In genomic region chr13:49657241-49657641, GRCh38 we compare ENCODE assay signal across 22 cellular contexts. TPM values are rescaled to one million over a fixed set of nuclear protein-coding genes. Genes with fewer than 3 reads are reported as not detected.
"Had no signal": no experiment of that assay in that cellular context is flagged by ENCODE, and none has a peak within 500 bp of the region (broad histone marks: within the 10 kb centered on the region; RNA-seq: fewer than 3 reads in every experiment).

No MANE protein-coding gene starts in this region.

- H3K9ac ChIP-seq: parathyroid adenoma had no signal

- H3K4me3 Mint-ChIP-seq: activated CD8-positive, alpha-beta T cell treated with anti-CD3 and anti-CD28 coated beads for 36 hours; activated T-cell treated with anti-CD3 and anti-CD28 coated beads, Interleukin-2, amount 50 U/mL, for 4 hours; naive thymus-derived CD4-positive, alpha-beta T cell; stimulated activated naive B cell treated with anti-CD40 and anti-IgM and Interleukin-4, amounts not matched to agents 10 μg/mL and 1 μg/mL and 100 μg/mL, for 72 hours had no signal

- DNase-seq: activated CD4-positive, alpha-beta T cell treated with anti-CD3 and anti-CD28 coated beads for 48 hours; activated CD8-positive, alpha-beta T cell treated with anti-CD3 and anti-CD28 coated beads for 36 hours; activated effector memory CD4-positive, alpha-beta T cell treated with Interleukin-2 at 50 U/mL for 16 hours; activated naive CD4-positive, alpha-beta T cell treated with anti-CD3 and anti-CD28 coated beads, Interleukin-2, amount 50 U/mL, for 16 hours; activated T-cell treated with anti-CD3 and anti-CD28 coated beads, Interleukin-2, amount 50 U/mL, for 4 hours; adrenal gland; foreskin melanocyte; kidney; left ventricle myocardium inferior; naive thymus-derived CD4-positive, alpha-beta T cell; retina; stimulated activated CD4-positive, alpha-beta T cell treated with anti-CD3 and anti-CD28 coated beads, Interleukin-15, amount 100 ng/mL, for 24 hours; stimulated activated CD4-positive, alpha-beta T cell treated with anti-CD3 and anti-CD28 coated beads, Interleukin-4, amount 100 ng/mL, for 1 hour; stimulated activated naive B cell treated with anti-CD40 and anti-IgM and Interleukin-4, amounts not matched to agents 10 μg/mL and 1 μg/mL and 100 μg/mL, for 72 hours; T-helper 1 cell; tibial artery; uterus had no signal

- H3K4me3 ChIP-seq: adrenal gland, left ventricle myocardium inferior, mucosa of descending colon, skin epidermis, tibial artery, uterus had no signal

- H3K27ac ChIP-seq: adrenal gland, left ventricle myocardium inferior, neutrophil, parathyroid adenoma, skin epidermis, tibial artery, uterus had no signal

- H2AFZ ChIP-seq: parathyroid adenoma had no signal

- H3K27ac Mint-ChIP-seq: activated CD8-positive, alpha-beta T cell treated with anti-CD3 and anti-CD28 coated beads for 36 hours; naive thymus-derived CD4-positive, alpha-beta T cell; stimulated activated naive B cell treated with anti-CD40 and anti-IgM and Interleukin-4, amounts not matched to agents 10 μg/mL and 1 μg/mL and 100 μg/mL, for 72 hours had no signal

- ATAC-seq: activated CD8-positive, alpha-beta T cell treated with anti-CD3 and anti-CD28 coated beads for 36 hours; activated T-cell treated with anti-CD3 and anti-CD28 coated beads, Interleukin-2, amount 50 U/mL, for 4 hours; mucosa of descending colon; naive thymus-derived CD4-positive, alpha-beta T cell; stimulated activated naive B cell treated with anti-CD40 and anti-IgM and Interleukin-4, amounts not matched to agents 10 μg/mL and 1 μg/mL and 100 μg/mL, for 72 hours had no signal

- H3K9me3 ChIP-seq: adrenal gland, left ventricle myocardium inferior, mucosa of descending colon, neutrophil, tibial artery, uterus had no signal

- H3K9me3 Mint-ChIP-seq: activated CD8-positive, alpha-beta T cell treated with anti-CD3 and anti-CD28 coated beads for 36 hours; activated T-cell treated with anti-CD3 and anti-CD28 coated beads, Interleukin-2, amount 50 U/mL, for 4 hours; naive thymus-derived CD4-positive, alpha-beta T cell; stimulated activated naive B cell treated with anti-CD40 and anti-IgM and Interleukin-4, amounts not matched to agents 10 μg/mL and 1 μg/mL and 100 μg/mL, for 72 hours had no signal

- H3K79me2 ChIP-seq: parathyroid adenoma had no signal

- H3K4me1 ChIP-seq: adrenal gland, parathyroid adenoma, uterus had no signal

- H3K27me3 ChIP-seq: adrenal gland, neutrophil, tibial artery, uterus had no signal

- H3K36me3 ChIP-seq: neutrophil, uterus had no signal

- H3K27me3 Mint-ChIP-seq: activated CD8-positive, alpha-beta T cell treated with anti-CD3 and anti-CD28 coated beads for 36 hours; naive thymus-derived CD4-positive, alpha-beta T cell; stimulated activated naive B cell treated with anti-CD40 and anti-IgM and Interleukin-4, amounts not matched to agents 10 μg/mL and 1 μg/mL and 100 μg/mL, for 72 hours had no signal

RNA-seq across cellular contexts. Expression of gene ARL11, which starts 28.9 kb away (rescaled TPM):
- total RNA-seq: fibroblast of lung had no signal
- polyA plus RNA-seq: fibroblast of lung had no signal
